ENCODE assay signal across 6 cellular contexts in the genomic region with DNA sequence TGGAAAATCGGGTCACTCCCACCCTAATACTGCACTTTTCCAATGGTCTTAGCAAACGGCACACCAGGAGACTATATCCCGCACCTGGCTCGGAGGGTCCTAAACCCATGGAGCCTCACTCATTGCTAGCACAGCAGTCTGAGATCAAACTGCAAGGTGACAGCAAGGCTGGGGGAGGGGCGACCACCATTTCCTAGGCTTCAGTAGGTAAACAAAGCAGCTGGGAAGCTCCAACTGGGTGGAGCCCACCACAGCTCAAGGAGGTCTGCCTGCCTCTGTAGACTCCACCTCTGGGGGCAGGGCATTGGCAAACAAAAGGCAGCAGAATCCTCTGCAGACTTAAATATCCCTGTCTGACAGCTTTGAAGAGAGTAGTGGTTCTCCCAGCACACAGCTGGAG.
DNase-seq lines count a peak whose midpoint lies in the region; ATAC-seq and TF ChIP-seq lines count a peak whose summit lies in the region.
"Not testable (repeated sequence)": the region's sequence is repeated elsewhere in the genome, so short reads cannot be mapped to it uniquely, and the experiment has no call there.

No MANE protein-coding gene starts in this region.

- H4K20me1 ChIP-seq in DND-41 (ENCODE audit: insufficient read depth, low read length); H9 (ENCODE audit: control insufficient read depth, insufficient read depth, insufficient read length); PC-9 (ENCODE audit: insufficient read depth): not testable (repeated sequence)

- WGBS in H9 (ENCODE audit: extremely low coverage, insufficient read length, low lambda C conversion rate) = no CpG with 5 or more reads among the region's 5 CpGs

- not testable (repeated sequence) for H2BK20ac ChIP-seq in H9 (ENCODE audit: low read depth, low read length, poor library complexity, severe bottlenecking)

- H2BK5ac ChIP-seq in H9 (ENCODE audit: insufficient read length, low read length) = not testable (repeated sequence)

- H3K36me3 ChIP-seq in DND-41 (ENCODE audit: insufficient read depth, low read length); PC-9 (ENCODE audit: low read depth): not testable (repeated sequence)

- H3K79me1 ChIP-seq in H9 (ENCODE audit: insufficient read depth, low read depth, low read length, poor library complexity, severe bottlenecking) = not testable (repeated sequence)

- not testable (repeated sequence) for H3K4me2 ChIP-seq in DND-41 (ENCODE audit: insufficient read depth, low read length); H9 (ENCODE audit: insufficient read depth, insufficient read length, low read length)
- peak overlapping the region; percentile 44; the same call in 1 of the 2 replicates for H3K4me2 ChIP-seq in PC-9

- not testable (repeated sequence) for H3K9me3 Mint-ChIP-seq in H9
- H3K9me3 Mint-ChIP-seq in WTC11 = peaks cover 29% of the 10 kb centered on the region

- not testable (repeated sequence) for H3K23ac ChIP-seq in H9 (ENCODE audit: insufficient read length, low read depth, low read length)

- peaks cover 8 to 12% of the 10 kb centered on the region in 2 experiments for H3K4me1 Mint-ChIP-seq in H9
- H3K4me1 Mint-ChIP-seq in WTC11 = peaks cover 22% of the 10 kb centered on the region

- not testable (repeated sequence) for H2AFZ ChIP-seq in DND-41 (ENCODE audit: low read depth, low read length); H9 (ENCODE audit: low read length); PC-9

- H3K56ac ChIP-seq in H9 (ENCODE audit: insufficient read length, low read depth, low read length) = not testable (repeated sequence)

- not testable (repeated sequence) for TF ChIP-seq CTCF in DND-41 (IDR thresholded peaks at IDR 0.05; ENCODE audit: borderline replicate concordance, extremely low read depth, low read length, poor library complexity, severe bottlenecking); H9 (conservative IDR thresholded peaks at IDR 0.05); PC-9 (conservative IDR thresholded peaks at IDR 0.05); WTC11 (IDR thresholded peaks at IDR 0.05)

- ATAC-seq in DND-41 (ENCODE audit: insufficient read depth, low read depth); WTC11: not testable (repeated sequence)

- H3K4me3 Mint-ChIP-seq in H9 = not testable (repeated sequence)
- H3K4me3 Mint-ChIP-seq in WTC11 = peak overlapping the region; percentile 36

- not testable (repeated sequence) for H3K14ac ChIP-seq in H9 (ENCODE audit: insufficient read depth, low read length)

- not testable (repeated sequence) for H3T11ph ChIP-seq in H9 (ENCODE audit: low read length)

- not testable (repeated sequence) for H3K18ac ChIP-seq in H9 (ENCODE audit: insufficient read length, low read depth, low read length)

- H3K4me3 ChIP-seq in DND-41 (ENCODE audit: low read depth in 1 of 2, low read length in 2 of 2); PC-9: not testable (repeated sequence)

- not testable (repeated sequence) for H4K5ac ChIP-seq in H9 (ENCODE audit: insufficient read length, low read depth, low read length)

- H2BK120ac ChIP-seq in H9 (ENCODE audit: low read depth, low read length, poor library complexity, severe bottlenecking) = not testable (repeated sequence)

- not testable (repeated sequence) for H3K23me2 ChIP-seq in H9 (ENCODE audit: insufficient read length, low read depth, low read length, poor library complexity, severe bottlenecking)

- not testable (repeated sequence) for H2BK12ac ChIP-seq in H9 (ENCODE audit: insufficient read length, low read depth, low read length)

- CTCF ChIA-PET in PC-9 (lab: Charles Lee); WTC11 (lab: Charles Lee): not testable (repeated sequence)

- H3K27me3 Mint-ChIP-seq in H9 (ENCODE audit: low read depth) = not testable (repeated sequence)
- H3K27me3 Mint-ChIP-seq in WTC11 (ENCODE audit: low read depth) = peaks cover 41% of the 10 kb centered on the region

- not testable (repeated sequence) for H3K9me3 ChIP-seq in DND-41 (ENCODE audit: insufficient read depth, low read length, severe bottlenecking); H9 (ENCODE audit: control insufficient read depth, low read depth, low read length); PC-9 (ENCODE audit: insufficient read depth, low read depth)

- not testable (repeated sequence) for H3K9ac ChIP-seq in DND-41 (ENCODE audit: low read depth, low read length); H9 (ENCODE audit: extremely low read depth, insufficient read length, low read length)

- H2BK15ac ChIP-seq in H9 (ENCODE audit: low read depth, low read length) = not testable (repeated sequence)

- H3F3A ChIP-seq in PC-9 (ENCODE audit: insufficient read depth, low read depth) = not testable (repeated sequence)

- DNase-seq in DND-41 (peak; percentile 7), H9 (peak; percentile 28), NCI-H2171 (lab: John Stamatoyannopoulos, UW) (peak; percentile 24), NCI-H748 (lab: John Stamatoyannopoulos, UW; ENCODE audit: unreplicated experiment) (peak; percentile 12), WTC11 (ENCODE audit: low spot score) (peak; percentile 65)
- not testable (repeated sequence) for DNase-seq in PC-9

- H3K4me1 ChIP-seq in DND-41 (ENCODE audit: insufficient read depth, low read length); H9 (ENCODE audit: insufficient read depth, low read length); PC-9 (replicated peaks; ENCODE audit: insufficient read depth): not testable (repeated sequence)

- not testable (repeated sequence) for H3K27ac Mint-ChIP-seq in H9, WTC11

- not testable (repeated sequence) for H3K9me2 ChIP-seq in PC-9 (ENCODE audit: insufficient read depth)

- not testable (repeated sequence) for H2AK5ac ChIP-seq in H9 (ENCODE audit: insufficient read length, low read length)

- not testable (repeated sequence) for H4K91ac ChIP-seq in H9 (ENCODE audit: insufficient read length, low read depth, low read length)

- POLR2A ChIA-PET in PC-9 (lab: Charles Lee; ENCODE audit: unreplicated experiment); WTC11 (lab: Charles Lee): not testable (repeated sequence)

- not testable (repeated sequence) for H4K8ac ChIP-seq in H9 (replicated peaks; ENCODE audit: insufficient read length, low read depth, low read length)

- BruUV-seq in PC-9 (replicated peaks; lab: Mats Ljungman, UMichigan) = not testable (repeated sequence)

- intact Hi-C loops in PC-9 (cut with micrococcal nuclease; ENCODE audit: unreplicated experiment) = not testable (repeated sequence)

- not testable (repeated sequence) for H3K27ac ChIP-seq in DND-41 (ENCODE audit: low read length); H9 (ENCODE audit: insufficient read length, low read depth, low read length); PC-9

- not testable (repeated sequence) for H3K27me3 ChIP-seq in DND-41 (ENCODE audit: insufficient read depth, low read length, poor library complexity); H9 (ENCODE audit: insufficient read depth, low read length)
- H3K27me3 ChIP-seq in PC-9 (ENCODE audit: insufficient read depth, low read depth) = peaks cover 33% of the 10 kb centered on the region

- not testable (repeated sequence) for H3K79me2 ChIP-seq in DND-41 (ENCODE audit: insufficient read depth, low read length); H9 (ENCODE audit: insufficient read depth, low read length); PC-9 (ENCODE audit: low read depth)

- not testable (repeated sequence) for H3K4ac ChIP-seq in H9 (ENCODE audit: low read depth, low read length)

- H3K36me3 Mint-ChIP-seq in H9 (ENCODE audit: insufficient read depth in 1 of 3, low read depth in 3 of 3) = not testable (repeated sequence)
- H3K36me3 Mint-ChIP-seq in WTC11 = peaks cover 14% of the 10 kb centered on the region
